In genomic region chr18:50662177-50662576, GRCh38 we compare ENCODE assay signal across 10 cellular contexts.
DNase-seq lines count a peak whose midpoint lies in the region; ATAC-seq, FAIRE-seq and TF ChIP-seq lines count a peak whose summit lies in the region.
"Had no signal": no experiment of that assay in that cellular context is flagged by ENCODE, and none has a peak within 500 bp of the region (broad histone marks: within the 10 kb centered on the region; RNA-seq: fewer than 3 reads in every experiment).

No MANE protein-coding gene starts in this region.

- H3K4me2 ChIP-seq in MM.1S (ENCODE audit: low read depth, low read length) (no peak overlapping the region), K562 (ENCODE audit: insufficient read depth, low read length) (no peak overlapping the region), neural cell (ENCODE audit: low read length) (no peak overlapping the region)

- DNase-seq in GM12864 (ENCODE audit: low read depth) (peak; percentile 19), MM.1S (peak; percentile 26), K562 (ENCODE audit: extremely low read depth in 1 of 4, low spot score in 3 of 4) (peak; percentile 23 to 39 (median 32)), GM03348 (ENCODE audit: low spot score) (no peak), COR-L47 (lab: John Stamatoyannopoulos, UW) (no peak)
- DNase-seq: activated T-cell treated with anti-CD3 and anti-CD28 coated beads, Interleukin-2, amount 50 U/mL, for 24 hours; NCI-H1048 had no signal

- H3F3A ChIP-seq in MM.1S (ENCODE audit: insufficient read depth, low read length) (no peaks in the 10 kb centered on the region), neural cell (ENCODE audit: insufficient read depth, low read length, poor library complexity, severe bottlenecking) (no peaks in the 10 kb centered on the region)

- FAIRE-seq in K562 (lab: Jason Lieb, UNC) = no peak

- 0% methylated on average over 3 of the region's 3 CpGs for WGBS in K562 (ENCODE audit: insufficient coverage, low coverage, missing lambda C conversion rate)

- no peak for ATAC-seq in K562
- ATAC-seq in GM21529 (IDR thresholded peaks at IDR 0.05; ENCODE audit: unreplicated experiment) = no peak
- no peak for ATAC-seq in HG03565 (IDR thresholded peaks at IDR 0.05; ENCODE audit: unreplicated experiment)

- TF ChIP-seq RAD21 in K562 (CRISPR knock-in tag; conservative IDR thresholded peaks at IDR 0.05 in 1 of 2, IDR thresholded peaks at IDR 0.05 in 1 of 2) (peak; percentile 43 to 56), neural cell (conservative IDR thresholded peaks at IDR 0.05) (no peak)

- TF ChIP-seq EP300 in K562 (IDR thresholded peaks at IDR 0.05; ENCODE audit: low read length) (no peak), neural cell (conservative IDR thresholded peaks at IDR 0.05; ENCODE audit: poor library complexity, severe bottlenecking) (no peak)

- H3K4me1 ChIP-seq in MM.1S (ENCODE audit: low read length) = no peaks in the 10 kb centered on the region
- no peaks in the 10 kb centered on the region for H3K4me1 ChIP-seq in K562 (replicated peaks in 1 of 2; ENCODE audit: control insufficient read depth in 2 of 2, insufficient read depth in 2 of 2, low read length in 2 of 2)

- no peaks in the 10 kb centered on the region for H3K27me3 ChIP-seq in MM.1S (replicated peaks; ENCODE audit: insufficient read depth, low read length)
- peaks cover 0 to 9% of the 10 kb centered on the region in 2 experiments; a peak in 2 of 5 replicates for H3K27me3 ChIP-seq in K562 (ENCODE audit: control insufficient read depth in 2 of 2, insufficient read depth in 2 of 2, low read length in 2 of 2)
- no peaks in the 10 kb centered on the region for H3K27me3 ChIP-seq in neural cell (ENCODE audit: insufficient read depth, low read depth, low read length)

- BruUV-seq in K562 (replicated peaks; lab: Mats Ljungman, UMichigan) = no TSS peak

- H3K79me2 ChIP-seq in MM.1S (ENCODE audit: low read length) = no peaks in the 10 kb centered on the region
- H3K79me2 ChIP-seq in K562 (ENCODE audit: control insufficient read depth, insufficient read depth, low read length) = no peaks in the 10 kb centered on the region
- H3K79me2 ChIP-seq in neural cell (replicated peaks; ENCODE audit: insufficient read depth, low read length) = no peaks in the 10 kb centered on the region

- H4K20me1 ChIP-seq in MM.1S (ENCODE audit: insufficient read depth, low read length) = no peaks in the 10 kb centered on the region
- H4K20me1 ChIP-seq in K562 (replicated peaks; ENCODE audit: control insufficient read depth, insufficient read depth, low read length) = no peaks in the 10 kb centered on the region
- H4K20me1 ChIP-seq in neural cell (ENCODE audit: insufficient read depth) = no peaks in the 10 kb centered on the region

- POLR2A ChIA-PET in K562 (lab: Yijun Ruan, JAX) = no interaction called here

- H2AFZ ChIP-seq in MM.1S (ENCODE audit: low read length) (no peak overlapping the region), K562 (ENCODE audit: low read depth, low read length) (no peak overlapping the region), neural cell (ENCODE audit: low read depth, low read length) (no peak overlapping the region)

- no peak overlapping the region for H3K4me3 ChIP-seq in GM12864 (ENCODE audit: low read depth, low read length)
- H3K4me3 ChIP-seq in MM.1S (ENCODE audit: low read length) = no peak overlapping the region
- no peak overlapping the region for H3K4me3 ChIP-seq in K562
- H3K4me3 ChIP-seq in neural cell (ENCODE audit: low read length) = no peak overlapping the region

- H3K9ac ChIP-seq in MM.1S (ENCODE audit: low read length) (no peak overlapping the region), K562 (ENCODE audit: insufficient read depth in 1 of 2, low read depth in 2 of 2, low read length in 2 of 2) (no peak overlapping the region), neural cell (ENCODE audit: low read length) (no peak overlapping the region)

- no peak for TF ChIP-seq POLR2A in K562 (conservative IDR thresholded peaks at IDR 0.05)

- H3K36me3 ChIP-seq in MM.1S (replicated peaks; ENCODE audit: insufficient read depth, low read length) (no peaks in the 10 kb centered on the region), K562 (ENCODE audit: control insufficient read depth, insufficient read depth, low read length) (no peaks in the 10 kb centered on the region), neural cell (ENCODE audit: insufficient read depth, low read length) (peaks cover 7% of the 10 kb centered on the region)

- intact Hi-C loops in K562 (cut with micrococcal nuclease) = loop anchor here (1.0 kb wide), 1 partner anchor 122 kb away; no protein-coding TSS in a partner anchor

- H3K9me1 ChIP-seq in K562 (ENCODE audit: control insufficient read depth, insufficient read depth, low read length) = no peaks in the 10 kb centered on the region

- H3K9me3 ChIP-seq in MM.1S (replicated peaks; ENCODE audit: insufficient read depth, low read length) = no peaks in the 10 kb centered on the region
- H3K9me3 ChIP-seq in K562 (replicated peaks; ENCODE audit: control insufficient read depth, insufficient read depth, low read depth, low read length) = no peaks in the 10 kb centered on the region; the same call in 1 of the 2 replicates
- no peaks in the 10 kb centered on the region for H3K9me3 ChIP-seq in neural cell (ENCODE audit: low read length)

- TF ChIP-seq CTCF in GM12864 (IDR thresholded peaks at IDR 0.05; ENCODE audit: low read depth, low read length, missing control alignments) = peak; percentile 60
- peak; percentile 65 for TF ChIP-seq CTCF in MM.1S (IDR thresholded peaks at IDR 0.05; ENCODE audit: low read length)
- peak; percentile 39 to 57 (median 55); a peak in 5 of 6 replicates for TF ChIP-seq CTCF in K562 (IDR thresholded peaks at IDR 0.05 in 2 of 3, conservative IDR thresholded peaks at IDR 0.05 in 1 of 3; ENCODE audit: insufficient read depth in 2 of 3, low read depth in 1 of 3, low read length in 3 of 3)
- TF ChIP-seq CTCF in neural cell (IDR thresholded peaks at IDR 0.05; ENCODE audit: poor library complexity, severe bottlenecking) = peak; percentile 48

- H3K9me2 ChIP-seq in MM.1S (replicated peaks; ENCODE audit: insufficient read depth, low read length) (no peaks in the 10 kb centered on the region), neural cell (ENCODE audit: insufficient read depth, low read length) (no peaks in the 10 kb centered on the region)

- H3K27ac ChIP-seq in MM.1S (ENCODE audit: low read length) (no peak overlapping the region), K562 (ENCODE audit: extremely low read depth, low read depth, low read length) (no peak overlapping the region), neural cell (ENCODE audit: low read length) (no peak overlapping the region)

- CTCF ChIA-PET in K562 (lab: Yijun Ruan, JAX; ENCODE audit: low intra/inter-chr PET ratio) = no interaction called here

- in situ Hi-C loops in K562 (cut with MboI) = no loop called here

TF ChIP-seq in K562, 482 proteins besides CTCF, POLR2A, EP300 and RAD21 (continues in another document):
- TF ChIP-seq TEAD2 (tag; IDR thresholded peaks at IDR 0.05) (no peak), ZNF778 (CRISPR knock-in tag; IDR thresholded peaks at IDR 0.05) (no peak), ZFP91 (CRISPR knock-in tag; IDR thresholded peaks at IDR 0.05) (no peak), FIP1L1 (IDR thresholded peaks at IDR 0.05; ENCODE audit: low read depth, low read length, poor library complexity, severe bottlenecking) (no peak), PHF21A (IDR thresholded peaks at IDR 0.05; ENCODE audit: borderline replicate concordance, low read depth) (no peak), ZNF263 (CRISPR knock-in tag; IDR thresholded peaks at IDR 0.05; ENCODE audit: borderline replicate concordance) (no peak), FOXK2 (conservative IDR thresholded peaks at IDR 0.05 in 1 of 2, IDR thresholded peaks at IDR 0.05 in 1 of 2; ENCODE audit: low read depth in 2 of 2) (no peak), ZNF695 (CRISPR knock-in tag; IDR thresholded peaks at IDR 0.05) (no peak), CAMTA2 (CRISPR knock-in tag; conservative IDR thresholded peaks at IDR 0.05) (no peak)

TF ChIP-seq in neural cell, 6 proteins besides CTCF, POLR2A, EP300 and RAD21:
- TF ChIP-seq EZH2 (IDR thresholded peaks at IDR 0.05; ENCODE audit: borderline replicate concordance, insufficient read depth, low read length, poor library complexity, severe bottlenecking) (no peak), TAF1 (IDR thresholded peaks at IDR 0.05; ENCODE audit: low read depth) (no peak), MXI1 (conservative IDR thresholded peaks at IDR 0.05; ENCODE audit: poor library complexity, severe bottlenecking) (no peak), REST (IDR thresholded peaks at IDR 0.05; ENCODE audit: borderline replicate concordance) (no peak), POLR2AphosphoS5 (IDR thresholded peaks at IDR 0.05) (no peak), SMC3 (conservative IDR thresholded peaks at IDR 0.05; ENCODE audit: poor library complexity) (no peak)
TF ChIP-seq in neural cell: peak in this region for 0.

Comparison
In these comparisons a context has a peak if more than half of its experiments do, and no peak if none do; other contexts are left out.
1. DNase-seq: peak in GM12864 (single experiment), MM.1S (single experiment) and K562 (4 of 4); none in GM03348 (single experiment) and COR-L47 (single experiment).
2. Peak in every context shown above with its lines, with median percentiles within 50 percentile points of each other: CTCF ChIP-seq.